1 cellular context compared by ENCODE assay signal in genomic region chr4:138192113-138192512, GRCh38.
TF ChIP-seq lines count a peak whose summit lies in the region.

No MANE protein-coding gene starts in this region.

TF ChIP-seq in HCT116, 20 proteins besides CTCF, POLR2A, EP300 and RAD21 (continued from another document):
- TF ChIP-seq REST (IDR thresholded peaks at IDR 0.05; ENCODE audit: low read depth) (no peak), ZNF274 (IDR thresholded peaks at IDR 0.05; ENCODE audit: low read depth, low read length) (no peak), SRF (IDR thresholded peaks at IDR 0.05; ENCODE audit: low read depth) (0 out of 2 replicates have a peak, but pooled peaks have one; percentile 20), ZFX (IDR thresholded peaks at IDR 0.05) (no peak), SP1 (IDR thresholded peaks at IDR 0.05; ENCODE audit: low read depth) (peak; percentile 51; the same call in 1 of the 2 replicates), CEBPB (IDR thresholded peaks at IDR 0.05; ENCODE audit: low read depth) (peak; percentile 42; the same call in 1 of the 2 replicates), ZBTB33 (IDR thresholded peaks at IDR 0.05; ENCODE audit: extremely low read depth, insufficient replicate concordance, low read length) (no peak), TCF7L2 (IDR thresholded peaks at IDR 0.05; ENCODE audit: borderline replicate concordance, extremely low read depth, insufficient read depth, insufficient read length) (no peak), CBX3 (IDR thresholded peaks at IDR 0.05; ENCODE audit: low read depth) (peak; percentile 43; the same call in 1 of the 2 replicates), SIN3A (IDR thresholded peaks at IDR 0.05; ENCODE audit: low read depth) (0 out of 2 replicates have a peak, but pooled peaks have one; percentile 23)
